17 cellular contexts compared by ENCODE assay signal in genomic region chr2:61645911-61646310, GRCh38.
DNase-seq lines count a peak whose midpoint lies in the region; ATAC-seq, FAIRE-seq and TF ChIP-seq lines count a peak whose summit lies in the region.
"Had no signal": no experiment of that assay in that cellular context is flagged by ENCODE, and none has a peak within 500 bp of the region (broad histone marks: within the 10 kb centered on the region; RNA-seq: fewer than 3 reads in every experiment).

No MANE protein-coding gene starts in this region.

- H3K27me3 ChIP-seq in bronchial epithelial cell (ENCODE audit: control insufficient read depth, insufficient read depth, low read length), result no peaks in the 10 kb centered on the region
- H3K27me3 ChIP-seq: upper lobe of right lung had no signal

- H3K4me3 ChIP-seq in bronchial epithelial cell (ENCODE audit: low read depth, low read length), result no peak overlapping the region
- H3K4me3 ChIP-seq: upper lobe of right lung had no signal

- TF ChIP-seq CTCF in AG09319 (IDR thresholded peaks at IDR 0.05; ENCODE audit: low read depth, low read length) (no peak), bronchial epithelial cell (IDR thresholded peaks at IDR 0.05; ENCODE audit: insufficient read depth, low read length, severe bottlenecking) (no peak)

- FAIRE-seq in bronchial epithelial cell (lab: Jason Lieb, UNC), result no peak
- FAIRE-seq: G401.6, islet of Langerhans had no signal

- DNase-seq in AG09319 (ENCODE audit: extremely low read depth, low read depth) (peak; percentile 50), M059J (ENCODE audit: low read depth) (peak; percentile 85), bronchial epithelial cell (ENCODE audit: low read depth) (peak; percentile 74), myocyte (ENCODE audit: low read depth) (peak; percentile 55), NCI-H146 treated with DMSO at 0.1 percent for 48 hours (lab: John Stamatoyannopoulos, UW; ENCODE audit: unreplicated experiment) (no peak)
- DNase-seq in activated CD4-positive, CD25-positive, alpha-beta regulatory T cell treated with anti-CD3 and anti-CD28 coated beads, Interleukin-2, amount 50 U/mL, for 72 hours, result no peak
- DNase-seq: activated CD4-positive, alpha-beta memory T cell treated with anti-CD3 and anti-CD28 coated beads for 36 hours; activated effector memory CD4-positive, alpha-beta T cell treated with anti-CD3 and anti-CD28 coated beads, Interleukin-2, amount 50 U/mL, for 16 hours; CD4-positive, alpha-beta T cell; foreskin melanocyte; NCI-H2081; T1000; upper lobe of right lung had no signal

- no peak for ATAC-seq in GM21360 (IDR thresholded peaks at IDR 0.05; ENCODE audit: unreplicated experiment)
- ATAC-seq in HG03469 (IDR thresholded peaks at IDR 0.05; ENCODE audit: unreplicated experiment), result no peak
- ATAC-seq: upper lobe of right lung had no signal

- no peaks in the 10 kb centered on the region for H3K36me3 ChIP-seq in bronchial epithelial cell (ENCODE audit: control insufficient read depth, insufficient read depth, low read length)
- H3K36me3 ChIP-seq: upper lobe of right lung had no signal

Comparison
In these comparisons a context has a peak if more than half of its experiments do, and no peak if none do; other contexts are left out.
1. DNase-seq: peak in AG09319 (single experiment), M059J (single experiment), bronchial epithelial cell (single experiment) and myocyte (single experiment); none in NCI-H146 treated with DMSO at 0.1 percent for 48 hours (single experiment) and activated CD4-positive, CD25-positive, alpha-beta regulatory T cell treated with anti-CD3 and anti-CD28 coated beads, Interleukin-2, amount 50 U/mL, for 72 hours (single experiment).